In genomic region chr3:196159952-196160804, GRCh38 we compare ENCODE assay signal across 1 cellular context.
TF ChIP-seq lines count a peak whose summit lies in the region.

No MANE protein-coding gene starts in this region.

TF ChIP-seq in HepG2, 621 proteins besides CTCF, POLR2A, EP300 and RAD21 (continued from another document):
- TF ChIP-seq AKNA (CRISPR knock-in tag; IDR thresholded peaks at IDR 0.05; ENCODE audit: borderline replicate concordance) (no peak), SOX5 (CRISPR knock-in tag; IDR thresholded peaks at IDR 0.05; ENCODE audit: borderline replicate concordance) (no peak), SRF (IDR thresholded peaks at IDR 0.05; ENCODE audit: low read depth, low read length) (no peak), THAP11 (CRISPR knock-in tag; IDR thresholded peaks at IDR 0.05) (no peak), HNF4G (IDR thresholded peaks at IDR 0.05; ENCODE audit: borderline replicate concordance, low read depth, low read length) (no peak), HNF4G (CRISPR knock-in tag; IDR thresholded peaks at IDR 0.05; ENCODE audit: borderline replicate concordance, low read depth) (no peak), ZNF124 (CRISPR knock-in tag; IDR thresholded peaks at IDR 0.05) (no peak)
